ENCODE assay signal across 27 cellular contexts in the genomic region with DNA sequence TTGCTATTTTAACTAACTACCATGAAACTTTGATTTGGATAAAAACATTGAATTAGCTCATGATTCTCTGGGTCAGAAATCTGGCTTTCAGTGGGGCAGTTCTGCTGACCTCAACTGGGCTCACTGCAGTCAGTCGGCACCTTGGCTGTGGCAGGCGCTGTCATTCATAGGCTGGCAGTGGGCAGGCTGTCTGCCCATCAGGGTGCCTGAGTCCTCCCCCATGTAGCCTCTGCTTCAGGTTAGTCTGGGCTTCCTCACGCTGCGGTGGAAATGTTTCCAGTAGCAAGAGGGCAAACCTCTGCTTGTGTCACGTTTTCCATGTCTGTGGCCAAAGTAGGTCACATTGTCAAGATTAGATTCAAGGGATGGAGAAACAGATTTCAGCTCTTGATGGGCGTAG.
DNase-seq lines count a peak whose midpoint lies in the region; ATAC-seq and TF ChIP-seq lines count a peak whose summit lies in the region.
"Had no signal": no experiment of that assay in that cellular context is flagged by ENCODE, and none has a peak within 500 bp of the region (broad histone marks: within the 10 kb centered on the region; RNA-seq: fewer than 3 reads in every experiment).

No MANE protein-coding gene starts in this region.

- H3K4me1 ChIP-seq in GM23338 (ENCODE audit: insufficient read depth) (no peaks in the 10 kb centered on the region), mesenchymal stem cell (ENCODE audit: control insufficient read depth, insufficient read depth, low read depth, low read length) (no peaks in the 10 kb centered on the region)
- H3K4me1 ChIP-seq: BLaER1, heart right ventricle, right lobe of liver had no signal

- H2BK120ac ChIP-seq in mesenchymal stem cell (ENCODE audit: low read depth, low read length), result no peak overlapping the region

- H3K36me3 Mint-ChIP-seq in GM23338 (ENCODE audit: low read depth), result peaks cover 5% of the 10 kb centered on the region; the same call in 1 of the 3 replicates
- no peaks in the 10 kb centered on the region for H3K36me3 Mint-ChIP-seq in stimulated activated effector memory CD8-positive, alpha-beta T cell treated with anti-CD3 and anti-CD28 coated beads, Interleukin-12 subunit alpha, Interleukin-12 subunit beta, amount 100 ng/mL, for 72 hours
- H3K36me3 Mint-ChIP-seq: natural killer cell treated with Interleukin-12 subunit alpha and Interleukin-12 subunit beta and Interleukin-15 and Interleukin-18, amount 100 ng/mL, for 72 hours had no signal

- H2AFZ ChIP-seq in GM23338 (peak overlapping the region; percentile 67; the same call in 1 of the 2 replicates), mesenchymal stem cell (ENCODE audit: low read depth, low read length) (peak overlapping the region; percentile 88)

- H3K27me3 ChIP-seq in GM23338 (ENCODE audit: insufficient read depth) (no peaks in the 10 kb centered on the region), mesenchymal stem cell (ENCODE audit: control insufficient read depth in 1 of 2, insufficient read depth in 1 of 2, low read length in 2 of 2) (no peaks in the 10 kb centered on the region)
- H3K27me3 ChIP-seq: BLaER1, heart right ventricle, right lobe of liver had no signal

- no peaks in the 10 kb centered on the region for H3K79me1 ChIP-seq in mesenchymal stem cell (replicated peaks; ENCODE audit: low read length, poor library complexity, severe bottlenecking)

- peak overlapping the region; percentile 20 to 100 for H2BK12ac ChIP-seq in mesenchymal stem cell (ENCODE audit: low read length in 2 of 2)

- H3K9ac ChIP-seq in mesenchymal stem cell (ENCODE audit: low read length), result peak overlapping the region; percentile 5
- H3K9ac ChIP-seq: BLaER1, SK-N-SH had no signal

- H3K27ac Mint-ChIP-seq in GM23338, result no peak overlapping the region
- no peak overlapping the region for H3K27ac Mint-ChIP-seq in stimulated activated effector memory CD8-positive, alpha-beta T cell treated with anti-CD3 and anti-CD28 coated beads, Interleukin-12 subunit alpha, Interleukin-12 subunit beta, amount 100 ng/mL, for 72 hours
- H3K27ac Mint-ChIP-seq: activated CD4-positive, alpha-beta T cell treated with anti-CD3 and anti-CD28 coated beads, Interleukin-2, amount 10 ng/mL, durations not matched to agents 7 days and 5 days; activated T-cell treated with anti-CD3 and anti-CD28 coated beads, Interleukin-2, amount 50 U/mL, for 72 hours; natural killer cell treated with Interleukin-12 subunit alpha and Interleukin-12 subunit beta and Interleukin-15 and Interleukin-18, amount 100 ng/mL, for 72 hours had no signal

- H3K27ac ChIP-seq in GM23338 (ENCODE audit: low read depth), result no peak overlapping the region
- H3K27ac ChIP-seq in mesenchymal stem cell (ENCODE audit: low read length, poor library complexity, severe bottlenecking), result no peak overlapping the region
- H3K27ac ChIP-seq: BLaER1, right lobe of liver, VCaP had no signal

- no peak overlapping the region for H3K4me3 ChIP-seq in GM23338
- H3K4me3 ChIP-seq in mesenchymal stem cell (ENCODE audit: insufficient read depth in 1 of 2, low read depth in 1 of 2, low read length in 2 of 2), result no peak overlapping the region
- H3K4me3 ChIP-seq: BLaER1, heart right ventricle, right lobe of liver had no signal

- ATAC-seq in GM23338 (peak; percentile 37; the same call in 1 of the 3 replicates), GM21723 (IDR thresholded peaks at IDR 0.05; ENCODE audit: unreplicated experiment) (no peak)
- ATAC-seq in stimulated activated effector memory CD8-positive, alpha-beta T cell treated with anti-CD3 and anti-CD28 coated beads, Interleukin-12 subunit alpha, Interleukin-12 subunit beta, amount 100 ng/mL, for 72 hours, result peak; percentile 55
- ATAC-seq: activated T-cell treated with anti-CD3 and anti-CD28 coated beads, Interleukin-2, amount 50 U/mL, for 72 hours; HCT116; left colon; natural killer cell treated with Interleukin-12 subunit alpha and Interleukin-12 subunit beta and Interleukin-15 and Interleukin-18, amount 100 ng/mL, for 72 hours; right lobe of liver had no signal

- H3F3A ChIP-seq in GM23338 (replicated peaks; ENCODE audit: low read depth), result no peaks in the 10 kb centered on the region

- H3K36me3 ChIP-seq in GM23338 (ENCODE audit: insufficient read depth) (no peaks in the 10 kb centered on the region), mesenchymal stem cell (ENCODE audit: control insufficient read depth in 1 of 2, insufficient read depth in 2 of 2, low read depth in 1 of 2, low read length in 2 of 2) (no peaks in the 10 kb centered on the region)
- H3K36me3 ChIP-seq: BLaER1, heart right ventricle, right lobe of liver had no signal

- H3K79me2 ChIP-seq in GM23338 (replicated peaks; ENCODE audit: insufficient read depth), result no peaks in the 10 kb centered on the region

- H3K18ac ChIP-seq in mesenchymal stem cell (ENCODE audit: low read depth in 1 of 2, low read length in 2 of 2), result peak overlapping the region; percentile 6 to 90

- H3K4me1 Mint-ChIP-seq in GM23338, result 0 out of 3 replicates have a peak, but pooled peaks cover 4% of the 10 kb centered on the region
- no peaks in the 10 kb centered on the region for H3K4me1 Mint-ChIP-seq in stimulated activated effector memory CD8-positive, alpha-beta T cell treated with anti-CD3 and anti-CD28 coated beads, Interleukin-12 subunit alpha, Interleukin-12 subunit beta, amount 100 ng/mL, for 72 hours
- H3K4me1 Mint-ChIP-seq: activated CD4-positive, alpha-beta T cell treated with anti-CD3 and anti-CD28 coated beads, Interleukin-2, amount 10 ng/mL, durations not matched to agents 7 days and 5 days had no signal

- peak overlapping the region; percentile 53 for H4K91ac ChIP-seq in mesenchymal stem cell (ENCODE audit: low read length)

- H3K4ac ChIP-seq in mesenchymal stem cell (ENCODE audit: low read depth in 1 of 2, low read length in 2 of 2), result peak overlapping the region; percentile 36 to 98

- no peaks in the 10 kb centered on the region for H3K9me2 ChIP-seq in GM23338 (ENCODE audit: insufficient read depth)
- H3K9me2 ChIP-seq: SK-N-SH had no signal

- H3K27me3 Mint-ChIP-seq in GM23338 (ENCODE audit: insufficient read depth, low read depth, poor library complexity), result peaks cover 3% of the 10 kb centered on the region
- H3K27me3 Mint-ChIP-seq: activated CD4-positive, alpha-beta T cell treated with anti-CD3 and anti-CD28 coated beads, Interleukin-2, amount 10 ng/mL, durations not matched to agents 7 days and 5 days had no signal

- no peak for DNase-seq in GM23338 (ENCODE audit: low spot score)
- peak; percentile 43 for DNase-seq in cerebellar cortex (ENCODE audit: low spot score)
- DNase-seq in mesenchymal stem cell, result no peak
- DNase-seq in stimulated activated effector memory CD8-positive, alpha-beta T cell treated with anti-CD3 and anti-CD28 coated beads, Interleukin-12 subunit alpha, Interleukin-12 subunit beta, amount 100 ng/mL, for 72 hours (ENCODE audit: low spot score in 2 of 2), result no peak
- DNase-seq in SK-N-DZ (ENCODE audit: low spot score), result no peak
- DNase-seq in GOT3 (lab: John Stamatoyannopoulos, UW), result no peak
- DNase-seq in stimulated activated CD4-positive, alpha-beta T cell treated with anti-CD3 and anti-CD28 coated beads, Interleukin-2, amount 100 ng/mL, for 24 hours, result no peak
- DNase-seq: activated CD4-positive, alpha-beta T cell treated with anti-CD3 and anti-CD28 coated beads, Interleukin-2, amount 10 ng/mL, durations not matched to agents 7 days and 5 days; activated naive CD4-positive, alpha-beta T cell treated with Interleukin-2 at 50 U/mL for 16 hours; activated T-cell treated with anti-CD3 and anti-CD28 coated beads, Interleukin-2, amount 50 U/mL, for 72 hours; amniotic stem cell; Caco-2; dermis blood vessel endothelial cell; DMS79; heart right ventricle; left colon; MV-4-11; NCI-H2171 treated with DMSO at 0.1 percent for 48 hours; NCI-H69; posterior cingulate gyrus; right lobe of liver; SK-N-SH had no signal

- 95% methylated on average over 6 of the region's 6 CpGs for WGBS in mesenchymal stem cell

- no peak for TF ChIP-seq CTCF in GM23338 (conservative IDR thresholded peaks at IDR 0.05; ENCODE audit: low read depth in 2 of 2)

- no peak overlapping the region for H2AK5ac ChIP-seq in mesenchymal stem cell (ENCODE audit: low read length, severe bottlenecking)

- peak overlapping the region; percentile 5 for H4K8ac ChIP-seq in mesenchymal stem cell (ENCODE audit: low read length)

- H3K4me3 Mint-ChIP-seq in GM23338, result no peak overlapping the region
- no peak overlapping the region for H3K4me3 Mint-ChIP-seq in stimulated activated effector memory CD8-positive, alpha-beta T cell treated with anti-CD3 and anti-CD28 coated beads, Interleukin-12 subunit alpha, Interleukin-12 subunit beta, amount 100 ng/mL, for 72 hours
- H3K4me3 Mint-ChIP-seq: activated CD4-positive, alpha-beta T cell treated with anti-CD3 and anti-CD28 coated beads, Interleukin-2, amount 10 ng/mL, durations not matched to agents 7 days and 5 days; activated T-cell treated with anti-CD3 and anti-CD28 coated beads, Interleukin-2, amount 50 U/mL, for 72 hours; natural killer cell treated with Interleukin-12 subunit alpha and Interleukin-12 subunit beta and Interleukin-15 and Interleukin-18, amount 100 ng/mL, for 72 hours had no signal

- H2BK5ac ChIP-seq in mesenchymal stem cell (ENCODE audit: low read depth, low read length, poor library complexity, severe bottlenecking), result no peak overlapping the region

- H3K4me2 ChIP-seq in GM23338 (no peak overlapping the region), mesenchymal stem cell (ENCODE audit: low read length, poor library complexity, severe bottlenecking) (no peak overlapping the region)
- H3K4me2 ChIP-seq: BLaER1, SK-N-SH had no signal

- no peaks in the 10 kb centered on the region for H3K9me3 ChIP-seq in mesenchymal stem cell (ENCODE audit: control insufficient read depth, low read length)
- H3K9me3 ChIP-seq: Caco-2, right lobe of liver, SK-N-SH had no signal

- H4K20me1 ChIP-seq in GM23338 (replicated peaks; ENCODE audit: insufficient read depth), result no peaks in the 10 kb centered on the region
- H4K20me1 ChIP-seq: BLaER1 had no signal

- H3K9me3 Mint-ChIP-seq in GM23338, result peaks cover 7% of the 10 kb centered on the region; the same call in 1 of the 3 replicates
- no peaks in the 10 kb centered on the region for H3K9me3 Mint-ChIP-seq in stimulated activated effector memory CD8-positive, alpha-beta T cell treated with anti-CD3 and anti-CD28 coated beads, Interleukin-12 subunit alpha, Interleukin-12 subunit beta, amount 100 ng/mL, for 72 hours
- H3K9me3 Mint-ChIP-seq: activated CD4-positive, alpha-beta T cell treated with anti-CD3 and anti-CD28 coated beads, Interleukin-2, amount 10 ng/mL, durations not matched to agents 7 days and 5 days had no signal

- H3K23ac ChIP-seq in mesenchymal stem cell (ENCODE audit: low read length in 2 of 2), result peak overlapping the region in 1 of 2 experiments; percentile 72

- peak overlapping the region in 1 of 2 experiments; percentile 99 for H3K14ac ChIP-seq in mesenchymal stem cell (ENCODE audit: low read length in 2 of 2)

- no peak overlapping the region for H2BK15ac ChIP-seq in mesenchymal stem cell (ENCODE audit: low read depth, poor library complexity, severe bottlenecking)

TF ChIP-seq in GM23338, 12 proteins besides CTCF, POLR2A, EP300 and RAD21 (continues in another document):
- TF ChIP-seq ZNF331 (CRISPR knock-in tag; IDR thresholded peaks at IDR 0.05; ENCODE audit: low read depth), result no peak
- no peak for TF ChIP-seq NANOG (IDR thresholded peaks at IDR 0.05; ENCODE audit: borderline replicate concordance)
- no peak for TF ChIP-seq EZH2 (IDR thresholded peaks at IDR 0.05; ENCODE audit: low read depth, unreplicated experiment)
- no peak for TF ChIP-seq STAT1 (IDR thresholded peaks at IDR 0.05; ENCODE audit: unreplicated experiment)
